ENCODE assay signal across 20 cellular contexts in the genomic region with DNA sequence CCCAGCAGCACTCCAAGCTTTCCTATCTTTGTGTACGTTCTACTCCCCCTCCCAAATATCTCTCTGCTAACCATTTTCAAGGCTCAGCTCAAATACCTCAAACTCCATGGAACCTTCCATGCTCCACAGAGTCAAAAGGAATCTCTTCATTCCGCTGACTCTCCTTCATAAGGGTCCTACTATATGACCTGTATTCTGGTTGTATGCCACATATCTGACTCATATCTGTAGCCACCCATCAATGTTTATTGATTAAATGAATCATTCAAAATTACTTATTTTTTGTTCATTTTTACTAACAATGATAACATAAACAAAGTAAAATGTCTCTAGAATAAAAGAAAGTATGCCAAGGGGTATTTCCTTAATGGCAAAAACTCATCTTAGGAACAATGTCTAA.
DNase-seq lines count a peak whose midpoint lies in the region; ATAC-seq, FAIRE-seq and TF ChIP-seq lines count a peak whose summit lies in the region.
"Had no signal": no experiment of that assay in that cellular context is flagged by ENCODE, and none has a peak within 500 bp of the region (broad histone marks: within the 10 kb centered on the region; RNA-seq: fewer than 3 reads in every experiment).

No MANE protein-coding gene starts in this region.

- 94% methylated on average over 2 of the region's 2 CpGs for WGBS in HepG2 (ENCODE audit: low lambda C conversion rate)
- 89% methylated on average over 2 of the region's 2 CpGs for WGBS in right lobe of liver (ENCODE audit: insufficient coverage, low coverage, low lambda C conversion rate, missing lambda C conversion rate)

- no peak overlapping the region for H3K4me2 ChIP-seq in HepG2 (ENCODE audit: low read depth, low read length)
- H3K4me2 ChIP-seq in PC-3 (ENCODE audit: low read length): no peak overlapping the region

- POLR2A ChIA-PET in HepG2 (lab: Yijun Ruan, JAX) (no interaction called here), PC-3 (lab: Charles Lee; ENCODE audit: unreplicated experiment) (no interaction called here)

- H3K27ac ChIP-seq in HepG2 (ENCODE audit: extremely low read length, insufficient read depth, low read length) (no peak overlapping the region), right lobe of liver (no peak overlapping the region), PC-3 (ENCODE audit: low read length) (no peak overlapping the region)
- H3K27ac ChIP-seq: 22Rv1, C4-2B, GM23248, HL-60 had no signal

- H3K9me3 ChIP-seq in HepG2 (ENCODE audit: low read length) (no peaks in the 10 kb centered on the region), right lobe of liver (no peaks in the 10 kb centered on the region), PC-3 (ENCODE audit: low read length) (no peaks in the 10 kb centered on the region)
- H3K9me3 ChIP-seq: BE2C had no signal

- no peaks in the 10 kb centered on the region for H4K20me1 ChIP-seq in HepG2 (ENCODE audit: insufficient read depth, low read length)
- H4K20me1 ChIP-seq in PC-3 (ENCODE audit: low read length): no peaks in the 10 kb centered on the region

- TF ChIP-seq POLR2A in HepG2 (IDR thresholded peaks at IDR 0.05; ENCODE audit: insufficient read depth in 1 of 2, low read depth in 2 of 2, low read length in 2 of 2): no peak
- TF ChIP-seq POLR2A in right lobe of liver (IDR thresholded peaks at IDR 0.05): no peak

- TF ChIP-seq CTCF in HepG2 (CRISPR knock-in tag; IDR thresholded peaks at IDR 0.05) (no peak), right lobe of liver (IDR thresholded peaks at IDR 0.05) (no peak), PC-3 (conservative IDR thresholded peaks at IDR 0.05; ENCODE audit: low read depth, low read length) (no peak), fibroblast of mammary gland (conservative IDR thresholded peaks at IDR 0.05; ENCODE audit: control insufficient read depth, insufficient read depth, low read depth, low read length) (no peak)

- H2AFZ ChIP-seq in HepG2 (ENCODE audit: low read length) (no peak overlapping the region), PC-3 (ENCODE audit: low read length) (no peak overlapping the region)
- H2AFZ ChIP-seq: GM23248 had no signal

- TF ChIP-seq EP300 in HepG2 (IDR thresholded peaks at IDR 0.05; ENCODE audit: low read depth in 2 of 2, low read length in 2 of 2): no peak
- TF ChIP-seq EP300 in HepG2 (CRISPR knock-in tag; IDR thresholded peaks at IDR 0.05; ENCODE audit: borderline replicate concordance): no peak

- TF ChIP-seq RAD21 in HepG2 (CRISPR knock-in tag; IDR thresholded peaks at IDR 0.05): no peak

- BruUV-seq in HepG2 (replicated peaks; lab: Mats Ljungman, UMichigan): no TSS peak
- BruUV-seq in PC-3 (replicated peaks; lab: Mats Ljungman, UMichigan): no TSS peak

- no peak for ATAC-seq in HepG2
- ATAC-seq in right lobe of liver: no peak
- no peak for ATAC-seq in PC-3
- ATAC-seq in GM18511 (IDR thresholded peaks at IDR 0.05; ENCODE audit: unreplicated experiment): no peak

- no peaks in the 10 kb centered on the region for H3K79me2 ChIP-seq in HepG2 (ENCODE audit: insufficient read depth, low read length)
- H3K79me2 ChIP-seq in PC-3 (ENCODE audit: low read length): no peaks in the 10 kb centered on the region

- no peaks in the 10 kb centered on the region for H3K4me1 ChIP-seq in HepG2 (ENCODE audit: insufficient read depth, low read length)
- H3K4me1 ChIP-seq in right lobe of liver: no peaks in the 10 kb centered on the region
- H3K4me1 ChIP-seq in PC-3 (ENCODE audit: insufficient read depth, low read length): peaks cover 26% of the 10 kb centered on the region
- H3K4me1 ChIP-seq: BE2C had no signal

- no peak for DNase-seq in HepG2 (ENCODE audit: low spot score)
- DNase-seq in right lobe of liver: no peak
- DNase-seq in PC-3: peak; percentile 21
- peak; percentile 44 for DNase-seq in fibroblast of mammary gland (ENCODE audit: low read depth)
- no peak for DNase-seq in HK-2 (ENCODE audit: unreplicated experiment)
- DNase-seq in AML-193 (lab: John Stamatoyannopoulos, UW): no peak
- DNase-seq in NCI-H2029 (lab: John Stamatoyannopoulos, UW): no peak
- DNase-seq: BE2C; CD4-positive, alpha-beta memory T cell; DMS79; GDM1; GM23248; H7; Kasumi-1; KBM-7 had no signal

- H3F3A ChIP-seq in PC-3 (ENCODE audit: low read length, unreplicated experiment): peaks cover 8% of the 10 kb centered on the region

- peaks cover 17 to 65% of the 10 kb centered on the region in 2 experiments for H3K36me3 ChIP-seq in HepG2 (replicated peaks in 1 of 2; ENCODE audit: control insufficient read depth in 1 of 2, insufficient read depth in 2 of 2, low read length in 2 of 2)
- no peaks in the 10 kb centered on the region for H3K36me3 ChIP-seq in right lobe of liver
- H3K36me3 ChIP-seq in PC-3 (ENCODE audit: low read depth, low read length): no peaks in the 10 kb centered on the region
- H3K36me3 ChIP-seq: BE2C had no signal

- FAIRE-seq in HepG2 (lab: Jason Lieb, UNC): no peak
- FAIRE-seq: GM12892 had no signal

- H3K27me3 ChIP-seq in HepG2 (ENCODE audit: control insufficient read depth in 1 of 2, insufficient read depth in 2 of 2, low read length in 2 of 2) (no peaks in the 10 kb centered on the region), right lobe of liver (no peaks in the 10 kb centered on the region), PC-3 (ENCODE audit: low read length) (no peaks in the 10 kb centered on the region)
- H3K27me3 ChIP-seq: BE2C had no signal

- no peaks in the 10 kb centered on the region for H3K9me2 ChIP-seq in PC-3 (replicated peaks; ENCODE audit: low read length)

- in situ Hi-C loops in HepG2 (cut with HindIII; ENCODE audit: extremely low pct_ligation_motif_present, low pct_unique_long_range_greater_than_20kb): no loop called here

- intact Hi-C loops in HepG2 (cut with micrococcal nuclease; ENCODE audit: unreplicated experiment): no loop called here
- intact Hi-C loops in right lobe of liver (cut with DNase I): no loop called here
- intact Hi-C loops in PC-3 (cut with micrococcal nuclease): no loop called here

- CTCF ChIA-PET in HepG2 (lab: Yijun Ruan, JAX; ENCODE audit: low intra/inter-chr PET ratio, low total read pairs): no interaction called here
- CTCF ChIA-PET in PC-3 (lab: Charles Lee): no interaction called here

- no peak overlapping the region for H3K9ac ChIP-seq in HepG2 (ENCODE audit: insufficient read depth, low read depth, low read length)
- no peak overlapping the region for H3K9ac ChIP-seq in PC-3 (ENCODE audit: low read length)
- H3K9ac ChIP-seq: GM23248 had no signal

- H3K4me3 ChIP-seq in HepG2 (replicated peaks in 1 of 3; ENCODE audit: insufficient read depth in 1 of 3, low read depth in 2 of 3, low read length in 3 of 3): no peak overlapping the region
- no peak overlapping the region for H3K4me3 ChIP-seq in right lobe of liver
- no peak overlapping the region for H3K4me3 ChIP-seq in PC-3 (ENCODE audit: low read length)
- no peak overlapping the region for H3K4me3 ChIP-seq in fibroblast of mammary gland (ENCODE audit: control insufficient read depth, low read depth, low read length)
- H3K4me3 ChIP-seq: GM23248 had no signal

TF ChIP-seq in HepG2, 621 proteins besides CTCF, POLR2A, EP300 and RAD21:
- TF ChIP-seq, protein P1, sequence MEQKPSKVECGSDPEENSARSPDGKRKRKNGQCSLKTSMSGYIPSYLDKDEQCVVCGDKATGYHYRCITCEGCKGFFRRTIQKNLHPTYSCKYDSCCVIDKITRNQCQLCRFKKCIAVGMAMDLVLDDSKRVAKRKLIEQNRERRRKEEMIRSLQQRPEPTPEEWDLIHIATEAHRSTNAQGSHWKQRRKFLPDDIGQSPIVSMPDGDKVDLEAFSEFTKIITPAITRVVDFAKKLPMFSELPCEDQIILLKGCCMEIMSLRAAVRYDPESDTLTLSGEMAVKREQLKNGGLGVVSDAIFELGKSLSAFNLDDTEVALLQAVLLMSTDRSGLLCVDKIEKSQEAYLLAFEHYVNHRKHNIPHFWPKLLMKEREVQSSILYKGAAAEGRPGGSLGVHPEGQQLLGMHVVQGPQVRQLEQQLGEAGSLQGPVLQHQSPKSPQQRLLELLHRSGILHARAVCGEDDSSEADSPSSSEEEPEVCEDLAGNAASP (CRISPR knock-in tag; IDR thresholded peaks at IDR 0.05; ENCODE audit: borderline replicate concordance): no peak
- no peak for TF ChIP-seq ZSCAN21 (CRISPR knock-in tag; IDR thresholded peaks at IDR 0.05; ENCODE audit: borderline replicate concordance)
- TF ChIP-seq RBM22 (optimal IDR thresholded peaks at IDR 0.05; ENCODE audit: low read length): peak; percentile 42

Comparison
In these comparisons a context has a peak if more than half of its experiments do, and no peak if none do; other contexts are left out.
1. DNase-seq: peak in PC-3 (single experiment) and fibroblast of mammary gland (single experiment); none in HepG2 (single experiment), right lobe of liver (0 of 3), HK-2 (single experiment), AML-193 (0 of 2) and NCI-H2029 (single experiment).